Comparison of ENCODE assay signal across 30 cellular contexts in genomic region chr13:110627351-110627750, GRCh38. TPM values are rescaled to one million over a fixed set of nuclear protein-coding genes. Genes with fewer than 3 reads are reported as not detected.
A peak's percentile ranks its signal among the peaks of the same experiment; 100 is the strongest.
DNase-seq lines count a peak whose midpoint lies in the region; TF ChIP-seq lines count a peak whose summit lies in the region.
"Had no signal": no experiment of that assay in that cellular context is flagged by ENCODE, and none has a peak within 500 bp of the region (broad histone marks: within the 10 kb centered on the region; RNA-seq: fewer than 3 reads in every experiment).

No MANE protein-coding gene starts in this region.

- H3K27me3 Mint-ChIP-seq in endodermal cell (ENCODE audit: insufficient read depth), result no peaks in the 10 kb centered on the region
- H3K27me3 Mint-ChIP-seq: activated B cell treated with CpG ODN at 0.5 μM for 24 hours; activated CD4-positive, alpha-beta T cell treated with anti-CD3 and anti-CD28 coated beads, Interleukin-2, amount 10 ng/mL, durations not matched to agents 7 days and 5 days; activated naive CD8-positive, alpha-beta T cell; effector memory CD8-positive, alpha-beta T cell had no signal

- no peak overlapping the region for H3K27ac ChIP-seq in BLaER1
- H3K27ac ChIP-seq in HEK293 (ENCODE audit: extremely low read depth, low read depth, low read length), result no peak overlapping the region
- H3K27ac ChIP-seq in endodermal cell (ENCODE audit: low read depth, low read length), result no peak overlapping the region
- peak overlapping the region; percentile 2 for H3K27ac ChIP-seq in muscle layer of colon (ENCODE audit: low read depth, low read length)
- H3K27ac ChIP-seq in esophagus squamous epithelium, result no peak overlapping the region
- peak overlapping the region in 1 of 4 donors; percentile 75 for H3K27ac ChIP-seq in Peyer's patch
- H3K27ac ChIP-seq: A549, neural progenitor cell, pancreas, SJCRH30 had no signal

- H3K9me3 ChIP-seq in BLaER1 (no peaks in the 10 kb centered on the region), HEK293 (ENCODE audit: control insufficient read depth, insufficient read depth, low read depth, low read length) (no peaks in the 10 kb centered on the region), endodermal cell (ENCODE audit: control insufficient read depth, low read length) (peaks cover 6% of the 10 kb centered on the region), muscle layer of colon (ENCODE audit: low read length) (no peaks in the 10 kb centered on the region), esophagus squamous epithelium (no peaks in the 10 kb centered on the region), Peyer's patch (no peaks in the 10 kb centered on the region)
- H3K9me3 ChIP-seq: A549, esophagus muscularis mucosa, heart right ventricle, pancreas, SJCRH30 had no signal

- peaks cover 87% of the 10 kb centered on the region for H3K36me3 ChIP-seq in BLaER1
- peaks cover 4 to 59% of the 10 kb centered on the region in 2 experiments; a peak in 2 of 3 replicates for H3K36me3 ChIP-seq in HEK293 (ENCODE audit: control insufficient read depth in 2 of 2, insufficient read depth in 1 of 2, low read length in 2 of 2)
- peaks cover 61% of the 10 kb centered on the region for H3K36me3 ChIP-seq in endodermal cell (ENCODE audit: control insufficient read depth, insufficient read depth, low read length)
- H3K36me3 ChIP-seq in muscle layer of colon (ENCODE audit: insufficient read depth, low read length), result peaks cover 29% of the 10 kb centered on the region
- H3K36me3 ChIP-seq in esophagus squamous epithelium, result peaks cover 6 to 97% (median 21%) of the 10 kb centered on the region in 3 donors
- H3K36me3 ChIP-seq in Peyer's patch, result peaks cover 0 to 64% (median 0%) of the 10 kb centered on the region in 3 donors
- H3K36me3 ChIP-seq: neural progenitor cell had no signal

- peaks cover 94% of the 10 kb centered on the region for H4K20me1 ChIP-seq in BLaER1

- no peak overlapping the region for H3K4me2 ChIP-seq in BLaER1
- H3K4me2 ChIP-seq: A549, neural progenitor cell had no signal

- H3K9me3 Mint-ChIP-seq in endodermal cell, result peaks cover 7% of the 10 kb centered on the region
- H3K9me3 Mint-ChIP-seq: activated B cell treated with CpG ODN at 0.5 μM for 24 hours; activated CD4-positive, alpha-beta T cell treated with anti-CD3 and anti-CD28 coated beads, Interleukin-2, amount 10 ng/mL, durations not matched to agents 7 days and 5 days; effector memory CD8-positive, alpha-beta T cell; neural progenitor cell had no signal

- intact Hi-C loops in esophagus squamous epithelium (cut with DNase I), result no loop called here

- CTCF ChIA-PET in HEK293 (lab: Yijun Ruan, JAX), result no interaction called here

- POLR2A ChIA-PET in HEK293 (lab: Yijun Ruan, JAX), result interaction anchor here (1.6 kb wide), 1 partner anchor 12 kb away, joined by 5 read pairs; the partner anchor contains the start of gene NAXD

- DNase-seq in endodermal cell (no peak), esophagus squamous epithelium (lab: John Stamatoyannopoulos, UW) (no peak), Peyer's patch (no peak), NCI-H524 treated with DMSO at 0.1 percent for 48 hours (lab: John Stamatoyannopoulos, UW) (no peak)
- DNase-seq in stimulated activated CD4-positive, alpha-beta T cell treated with anti-CD3 and anti-CD28 coated beads, Interleukin-15, amount 100 ng/mL, for 24 hours, result no peak
- DNase-seq: activated B cell treated with CpG ODN at 0.5 μM for 24 hours; activated CD4-positive, alpha-beta T cell treated with anti-CD3 and anti-CD28 coated beads, Interleukin-2, amount 10 ng/mL, durations not matched to agents 7 days and 5 days; activated effector memory CD4-positive, alpha-beta T cell treated with anti-CD3 and anti-CD28 coated beads, Interleukin-2, amount 50 U/mL, for 16 hours; activated T-cell treated with anti-CD3 and anti-CD28 coated beads, Interleukin-2, amount 50 U/mL, for 1 hour; AML-193; aorta; effector memory CD8-positive, alpha-beta T cell; foreskin melanocyte; heart right ventricle; Kasumi-1; left colon; NCI-H1436; NCI-H2081 treated with DMSO at 0.1 percent for 48 hours; NCI-H345; pancreas; SJCRH30; stimulated activated CD4-positive, alpha-beta T cell treated with anti-CD3 and anti-CD28 coated beads, Interleukin-2, amount 100 ng/mL, for 24 hours; stimulated activated naive CD8-positive, alpha-beta T cell treated with anti-CD3 and anti-CD28 coated beads, Interleukin-15, Interleukin-2, amounts not matched to agents 100 U/mL and 50 U/mL, for 24 hours had no signal

- 0 out of 2 replicates have a peak overlapping the region, but pooled peaks have one; percentile 10 for H3K9ac ChIP-seq in BLaER1
- no peak overlapping the region for H3K9ac ChIP-seq in endodermal cell (ENCODE audit: extremely low read depth, low read length, poor library complexity, severe bottlenecking)
- H3K9ac ChIP-seq in muscle layer of colon (ENCODE audit: low read length), result peak overlapping the region; percentile 19
- H3K9ac ChIP-seq: neural progenitor cell had no signal

- H3K27me3 ChIP-seq in BLaER1, result no peaks in the 10 kb centered on the region
- H3K27me3 ChIP-seq in endodermal cell (ENCODE audit: control insufficient read depth, insufficient read depth, low read length, poor library complexity, severe bottlenecking), result no peaks in the 10 kb centered on the region
- H3K27me3 ChIP-seq in muscle layer of colon (ENCODE audit: control insufficient read depth in 1 of 2, insufficient read depth in 2 of 2, low read length in 2 of 2), result no peaks in the 10 kb centered on the region
- H3K27me3 ChIP-seq in esophagus squamous epithelium, result no peaks in the 10 kb centered on the region
- H3K27me3 ChIP-seq in Peyer's patch, result no peaks in the 10 kb centered on the region
- H3K27me3 ChIP-seq: esophagus muscularis mucosa, heart right ventricle, neural progenitor cell, pancreas, SJCRH30 had no signal

- peaks cover 17% of the 10 kb centered on the region for H3K4me1 Mint-ChIP-seq in endodermal cell
- H3K4me1 Mint-ChIP-seq: activated B cell treated with CpG ODN at 0.5 μM for 24 hours had no signal

- H3K4me3 Mint-ChIP-seq in endodermal cell, result no peak overlapping the region
- H3K4me3 Mint-ChIP-seq: activated B cell treated with CpG ODN at 0.5 μM for 24 hours; activated CD4-positive, alpha-beta T cell treated with anti-CD3 and anti-CD28 coated beads, Interleukin-2, amount 10 ng/mL, durations not matched to agents 7 days and 5 days; activated naive CD8-positive, alpha-beta T cell; effector memory CD8-positive, alpha-beta T cell; neural progenitor cell had no signal

- no peak overlapping the region for H3K4me3 ChIP-seq in BLaER1
- no peak overlapping the region for H3K4me3 ChIP-seq in HEK293 (ENCODE audit: low read depth, low read length)
- H3K4me3 ChIP-seq in endodermal cell (ENCODE audit: low read length), result no peak overlapping the region
- no peak overlapping the region for H3K4me3 ChIP-seq in muscle layer of colon (ENCODE audit: low read depth in 1 of 2, low read length in 2 of 2)
- H3K4me3 ChIP-seq in esophagus squamous epithelium, result no peak overlapping the region
- H3K4me3 ChIP-seq in Peyer's patch, result no peak overlapping the region
- H3K4me3 ChIP-seq: A549, esophagus muscularis mucosa, heart right ventricle, neural progenitor cell, pancreas, SJCRH30 had no signal

- TF ChIP-seq CTCF in HEK293 (tag by site-specific recombination; IDR thresholded peaks at IDR 0.05) (no peak), endodermal cell (conservative IDR thresholded peaks at IDR 0.05) (no peak), esophagus squamous epithelium (IDR thresholded peaks at IDR 0.05) (no peak), Peyer's patch (IDR thresholded peaks at IDR 0.05) (no peak)

- TF ChIP-seq POLR2A in esophagus squamous epithelium (IDR thresholded peaks at IDR 0.05) (no peak), Peyer's patch (IDR thresholded peaks at IDR 0.05) (no peak)

- peaks cover 63% of the 10 kb centered on the region for H3K36me3 Mint-ChIP-seq in endodermal cell (ENCODE audit: low read depth)

- WGBS in endodermal cell (ENCODE audit: insufficient coverage in 1 of 2, insufficient read length in 1 of 2), 2 experiments, result 90 to 98% methylated on average over 6 to 8 of the region's 8 CpGs
- WGBS in esophagus squamous epithelium, 2 donors, result 64 to 73% methylated on average over 5 of the region's 8 CpGs

- H3K4me1 ChIP-seq in BLaER1 (peaks cover 19% of the 10 kb centered on the region), HEK293 (ENCODE audit: control insufficient read depth, insufficient read depth, low read length) (no peaks in the 10 kb centered on the region), endodermal cell (ENCODE audit: control insufficient read depth, insufficient read depth, low read length) (no peaks in the 10 kb centered on the region), muscle layer of colon (ENCODE audit: insufficient read depth, low read length) (peaks cover 55% of the 10 kb centered on the region), esophagus squamous epithelium (peaks cover 0 to 61% (median 0%) of the 10 kb centered on the region in 3 donors), Peyer's patch (peaks cover 0 to 34% (median 0%) of the 10 kb centered on the region in 4 donors)
- H3K4me1 ChIP-seq: A549, pancreas, SJCRH30 had no signal

- H3K27ac Mint-ChIP-seq in endodermal cell, result peak overlapping the region; percentile 2
- H3K27ac Mint-ChIP-seq: activated B cell treated with CpG ODN at 0.5 μM for 24 hours; activated naive CD8-positive, alpha-beta T cell; neural progenitor cell had no signal

TF ChIP-seq in HEK293, 187 proteins besides CTCF, POLR2A, EP300 and RAD21:
- no peak for TF ChIP-seq ZIC2 (tag by site-specific recombination; IDR thresholded peaks at IDR 0.05)
- no peak for TF ChIP-seq ZNF654 (tag by site-specific recombination; IDR thresholded peaks at IDR 0.05; ENCODE audit: low read depth)
- no peak for TF ChIP-seq WT1 (tag by site-specific recombination; IDR thresholded peaks at IDR 0.05)
- TF ChIP-seq KLF16 (tag by site-specific recombination; IDR thresholded peaks at IDR 0.05), result no peak
- no peak for TF ChIP-seq ZNF629 (tag by site-specific recombination; IDR thresholded peaks at IDR 0.05)
- peak; percentile 56; the same call in 1 of the 2 replicates for TF ChIP-seq ZFP37 (tag by site-specific recombination; IDR thresholded peaks at IDR 0.05)

RNA-seq across cellular contexts. Expression of gene NAXD, which starts 12.0 kb away (rescaled TPM):
- 10 to 100 TPM; 31.3 to 33.4 TPM for total RNA-seq in endodermal cell
- polyA plus RNA-seq in endodermal cell (2013, experiment 1 of 2), result 23.2 TPM
- 22.0 TPM for polyA plus RNA-seq in endodermal cell (2013, experiment 2 of 2)
- 10 to 100 TPM; 14.5 to 25.2 (median 17.4) TPM for total RNA-seq in esophagus squamous epithelium
- 10 to 100 TPM; 27.1 to 43.2 (median 35.8) TPM for total RNA-seq in Peyer's patch
